ENCODE assay signal across 10 cellular contexts in the genomic region with DNA sequence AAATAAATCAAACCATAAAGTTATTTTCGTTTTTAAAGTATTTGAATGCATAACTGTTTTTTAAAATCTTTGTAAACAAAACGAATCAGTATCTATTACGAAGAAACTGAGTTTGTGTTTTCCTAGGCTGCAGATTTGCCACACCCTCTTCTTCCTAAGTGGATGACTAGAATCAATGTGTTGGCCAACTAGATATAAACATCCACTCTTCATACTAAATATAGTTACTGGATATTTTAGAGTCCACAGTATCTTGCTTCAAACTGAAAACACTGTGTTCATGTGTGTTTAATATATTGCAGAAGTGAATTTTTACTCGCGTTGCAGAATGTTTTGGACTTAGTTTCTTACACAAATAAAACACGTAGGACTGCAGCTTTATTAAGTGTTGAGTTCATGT.
DNase-seq lines count a peak whose midpoint lies in the region; ATAC-seq, FAIRE-seq and TF ChIP-seq lines count a peak whose summit lies in the region.
"Had no signal": no experiment of that assay in that cellular context is flagged by ENCODE, and none has a peak within 500 bp of the region (broad histone marks: within the 10 kb centered on the region; RNA-seq: fewer than 3 reads in every experiment).

No MANE protein-coding gene starts in this region.

- no TSS peak for BruUV-seq in MCF 10A (replicated peaks; lab: Mats Ljungman, UMichigan)

- CTCF ChIA-PET in MCF 10A (lab: Yijun Ruan, JAX) = interaction anchor here (0.7 to 1.2 kb wide), 2 partner anchors 369 to 371 kb away, joined by 3 to 6 read pairs; no protein-coding TSS in a partner anchor

- ATAC-seq in heart left ventricle (no peak), memory B cell (ENCODE audit: low read depth) (no peak), GM19467 (IDR thresholded peaks at IDR 0.05; ENCODE audit: unreplicated experiment) (no peak)
- ATAC-seq: activated CD4-positive, CD25-positive, alpha-beta regulatory T cell treated with anti-CD3 and anti-CD28 coated beads, Interleukin-2, amount 50 U/mL, for 24 hours had no signal

- TF ChIP-seq CTCF in heart left ventricle (IDR thresholded peaks at IDR 0.05) = no peak
- TF ChIP-seq CTCF in MCF 10A (IDR thresholded peaks at IDR 0.05; ENCODE audit: unreplicated experiment) = no peak
- TF ChIP-seq CTCF in vagina (IDR thresholded peaks at IDR 0.05) = no peak
- no peak for TF ChIP-seq CTCF in D721Med (IDR thresholded peaks at IDR 0.05; ENCODE audit: insufficient read depth, missing control alignments)

- H3K9me3 Mint-ChIP-seq in MCF 10A (ENCODE audit: unreplicated experiment) (no peaks in the 10 kb centered on the region), memory B cell (no peaks in the 10 kb centered on the region)

- H3K36me3 ChIP-seq in heart left ventricle (peaks cover 0 to 26% (median 0%) of the 10 kb centered on the region in 9 donors), vagina (no peaks in the 10 kb centered on the region)

- no peak for DNase-seq in heart left ventricle
- no peak for DNase-seq in cardiac septum (ENCODE audit: low spot score)
- DNase-seq in MCF 10A (ENCODE audit: unreplicated experiment) = no peak
- no peak for DNase-seq in memory B cell (ENCODE audit: low spot score in 2 of 2)
- DNase-seq in vagina (ENCODE audit: extremely low spot score in 2 of 2) = no peak
- no peak for DNase-seq in D721Med (ENCODE audit: insufficient read length, low spot score)
- no peak for DNase-seq in NCI-H2107 treated with DMSO at 0.1 percent for 48 hours (lab: John Stamatoyannopoulos, UW; ENCODE audit: unreplicated experiment)
- DNase-seq: kidney glomerular epithelial cell had no signal

- 31 to 44% (median 38%) methylated on average over 6 of the region's 6 CpGs for WGBS in heart left ventricle, 4 donors

- no peaks in the 10 kb centered on the region for H3K27me3 ChIP-seq in heart left ventricle
- H3K27me3 ChIP-seq in vagina = no peaks in the 10 kb centered on the region

- TF ChIP-seq POLR2A in heart left ventricle (IDR thresholded peaks at IDR 0.05) (no peak), vagina (IDR thresholded peaks at IDR 0.05) (no peak)

- H3K4me1 ChIP-seq in heart left ventricle (peaks cover 0 to 35% (median 16%) of the 10 kb centered on the region in 12 donors), vagina (peaks cover 31% of the 10 kb centered on the region)

- H3K36me3 Mint-ChIP-seq in MCF 10A (ENCODE audit: insufficient read depth, unreplicated experiment) (peaks cover 6% of the 10 kb centered on the region), memory B cell (peaks cover 5% of the 10 kb centered on the region)

- H3K27ac ChIP-seq in heart left ventricle = peak overlapping the region; percentile 27 to 100 (median 99)
- peak overlapping the region; percentile 99 for H3K27ac ChIP-seq in vagina

- intact Hi-C loops in heart left ventricle (cut with DNase I) = loop anchor here in 5 of 10 donors (5.0 kb wide), 4 partner anchors 64 to 354 kb away; a partner anchor contains a TSS
- intact Hi-C loops in cardiac septum (cut with DNase I) = loop anchor here (5.0 kb wide), 3 partner anchors 64 to 354 kb away; a partner anchor contains a TSS
- intact Hi-C loops in MCF 10A (cut with micrococcal nuclease) = no loop called here
- intact Hi-C loops in vagina (cut with DNase I) = no loop called here

- peaks cover 6% of the 10 kb centered on the region for H3K4me1 Mint-ChIP-seq in MCF 10A (ENCODE audit: insufficient read depth, unreplicated experiment)
- peaks cover 12% of the 10 kb centered on the region for H3K4me1 Mint-ChIP-seq in memory B cell

- H3K9me3 ChIP-seq in heart left ventricle = no peaks in the 10 kb centered on the region
- no peaks in the 10 kb centered on the region for H3K9me3 ChIP-seq in vagina

- peak overlapping the region; percentile 91 for H3K27ac Mint-ChIP-seq in MCF 10A (ENCODE audit: low read depth, unreplicated experiment)
- peak overlapping the region; percentile 91 for H3K27ac Mint-ChIP-seq in memory B cell

- H3K27me3 Mint-ChIP-seq in MCF 10A (ENCODE audit: insufficient read depth, unreplicated experiment) (no peaks in the 10 kb centered on the region), memory B cell (no peaks in the 10 kb centered on the region)

- peak overlapping the region; percentile 88 for H3K4me3 Mint-ChIP-seq in MCF 10A (ENCODE audit: unreplicated experiment)
- H3K4me3 Mint-ChIP-seq in memory B cell = peak overlapping the region; percentile 93

- POLR2A ChIA-PET in MCF 10A (lab: Yijun Ruan, JAX) = interaction anchor here (0.6 to 3.7 kb wide), 7 partner anchors 8 to 1995 kb away, joined by 3 to 23 read pairs (median 3); a partner anchor contains a TSS

- no peak for FAIRE-seq in D721Med (lab: Jason Lieb, UNC)

- peak overlapping the region; percentile 73 to 97 (median 90) for H3K4me3 ChIP-seq in heart left ventricle
- H3K4me3 ChIP-seq in vagina = peak overlapping the region; percentile 72 to 89
